Comparison of ENCODE assay signal across 22 cellular contexts in the genomic region with DNA sequence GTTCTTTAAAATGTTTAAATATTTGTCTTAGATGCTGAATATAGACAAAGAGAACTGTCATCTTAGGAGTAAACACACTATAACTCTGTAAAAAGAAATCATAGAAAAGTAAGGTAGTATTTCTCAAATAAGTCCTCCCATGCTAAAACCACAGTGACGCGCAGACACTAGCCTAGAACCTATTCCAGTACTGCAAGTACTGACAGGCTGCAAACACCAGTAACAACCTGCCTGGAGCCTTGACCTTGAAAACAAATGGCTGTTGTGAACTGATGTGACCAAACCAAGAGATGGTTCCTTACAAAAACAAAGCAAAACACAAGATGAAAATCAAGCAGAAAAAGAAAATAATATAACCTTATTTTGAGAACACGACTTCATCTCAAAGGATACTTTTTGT. TPM values are rescaled to one million over a fixed set of nuclear protein-coding genes. Genes with fewer than 3 reads are reported as not detected.
DNase-seq lines count a peak whose midpoint lies in the region; ATAC-seq and TF ChIP-seq lines count a peak whose summit lies in the region.
"Had no signal": no experiment of that assay in that cellular context is flagged by ENCODE, and none has a peak within 500 bp of the region (broad histone marks: within the 10 kb centered on the region; RNA-seq: fewer than 3 reads in every experiment).

No MANE protein-coding gene starts in this region.

- H3K4me3 ChIP-seq in PC-3 (ENCODE audit: low read length) (no peak overlapping the region), endodermal cell (ENCODE audit: low read length) (no peak overlapping the region), suprapubic skin (no peak overlapping the region), Peyer's patch (no peak overlapping the region)
- H3K4me3 ChIP-seq: BLaER1 treated with 17β-estradiol and CSF1 and Interleukin-3, amounts not matched to agents 10 nM and 100 nM; cardiac muscle cell; gastrocnemius medialis; SK-N-MC had no signal

- H3K9ac ChIP-seq in PC-3 (ENCODE audit: low read length) (no peak overlapping the region), endodermal cell (ENCODE audit: extremely low read depth, low read length, poor library complexity, severe bottlenecking) (no peak overlapping the region)
- H3K9ac ChIP-seq: BLaER1 treated with 17β-estradiol and CSF1 and Interleukin-3, amounts not matched to agents 10 nM and 100 nM had no signal

- H2AFZ ChIP-seq in PC-3 (ENCODE audit: low read length), result no peak overlapping the region

- H3F3A ChIP-seq in PC-3 (ENCODE audit: low read length, unreplicated experiment), result no peaks in the 10 kb centered on the region

- no peak overlapping the region for H3K4me3 Mint-ChIP-seq in activated T-cell treated with anti-CD3 and anti-CD28 coated beads, Interleukin-2, amount 50 U/mL, for 72 hours
- H3K4me3 Mint-ChIP-seq in activated T-cell treated with anti-CD3 and anti-CD28 coated beads, Interleukin-2, amount 50 U/mL, for 24 hours, result no peak overlapping the region
- no peak overlapping the region for H3K4me3 Mint-ChIP-seq in endodermal cell

- no peak for ATAC-seq in activated T-cell treated with anti-CD3 and anti-CD28 coated beads, Interleukin-2, amount 50 U/mL, for 72 hours (replicated peaks in 1 of 2)
- ATAC-seq in PC-3, result peak; percentile 44
- ATAC-seq: activated CD4-positive, CD25-positive, alpha-beta regulatory T cell treated with anti-CD3 and anti-CD28 coated beads, Interleukin-2, amount 50 U/mL, for 24 hours; gastrocnemius medialis had no signal

- H3K9me3 ChIP-seq in PC-3 (ENCODE audit: low read length) (no peaks in the 10 kb centered on the region), endodermal cell (ENCODE audit: control insufficient read depth, low read length) (peaks cover 7% of the 10 kb centered on the region), suprapubic skin (no peaks in the 10 kb centered on the region), Peyer's patch (no peaks in the 10 kb centered on the region)
- H3K9me3 ChIP-seq: gastrocnemius medialis had no signal

- POLR2A ChIA-PET in PC-3 (lab: Charles Lee; ENCODE audit: unreplicated experiment), result no interaction called here

- TF ChIP-seq EP300 in suprapubic skin (IDR thresholded peaks at IDR 0.05), result no peak

- no peak for TF ChIP-seq POLR2A in suprapubic skin (IDR thresholded peaks at IDR 0.05)
- no peak for TF ChIP-seq POLR2A in Peyer's patch (IDR thresholded peaks at IDR 0.05)

- H3K9me3 Mint-ChIP-seq in activated T-cell treated with anti-CD3 and anti-CD28 coated beads, Interleukin-2, amount 50 U/mL, for 72 hours, result peaks cover 0 to 6% of the 10 kb centered on the region in 2 donors
- no peaks in the 10 kb centered on the region for H3K9me3 Mint-ChIP-seq in activated T-cell treated with anti-CD3 and anti-CD28 coated beads, Interleukin-2, amount 50 U/mL, for 24 hours
- H3K9me3 Mint-ChIP-seq in endodermal cell, result peaks cover 4% of the 10 kb centered on the region

- H3K27me3 ChIP-seq in PC-3 (ENCODE audit: low read length), result no peaks in the 10 kb centered on the region
- H3K27me3 ChIP-seq in endodermal cell (ENCODE audit: control insufficient read depth, insufficient read depth, low read length, poor library complexity, severe bottlenecking), result no peaks in the 10 kb centered on the region
- no peaks in the 10 kb centered on the region for H3K27me3 ChIP-seq in suprapubic skin
- no peaks in the 10 kb centered on the region for H3K27me3 ChIP-seq in Peyer's patch
- H3K27me3 ChIP-seq: BLaER1 treated with 17β-estradiol and CSF1 and Interleukin-3, amounts not matched to agents 10 nM and 100 nM; cardiac muscle cell; gastrocnemius medialis had no signal

- no TSS peak for BruUV-seq in PC-3 (replicated peaks; lab: Mats Ljungman, UMichigan)

- CTCF ChIA-PET in PC-3 (lab: Charles Lee), result no interaction called here

- intact Hi-C loops in PC-3 (cut with micrococcal nuclease), result no loop called here

- peaks cover 24 to 48% of the 10 kb centered on the region in 2 donors for H3K36me3 Mint-ChIP-seq in activated T-cell treated with anti-CD3 and anti-CD28 coated beads, Interleukin-2, amount 50 U/mL, for 72 hours (ENCODE audit: insufficient read depth in 2 of 2)
- peaks cover 72% of the 10 kb centered on the region for H3K36me3 Mint-ChIP-seq in activated T-cell treated with anti-CD3 and anti-CD28 coated beads, Interleukin-2, amount 50 U/mL, for 24 hours (ENCODE audit: low read depth)
- peaks cover 12% of the 10 kb centered on the region for H3K36me3 Mint-ChIP-seq in endodermal cell (ENCODE audit: low read depth)

- no peaks in the 10 kb centered on the region for H3K27me3 Mint-ChIP-seq in activated T-cell treated with anti-CD3 and anti-CD28 coated beads, Interleukin-2, amount 50 U/mL, for 72 hours (ENCODE audit: low read depth)
- H3K27me3 Mint-ChIP-seq in activated T-cell treated with anti-CD3 and anti-CD28 coated beads, Interleukin-2, amount 50 U/mL, for 24 hours, result no peaks in the 10 kb centered on the region
- no peaks in the 10 kb centered on the region for H3K27me3 Mint-ChIP-seq in endodermal cell (ENCODE audit: insufficient read depth)

- H3K9me2 ChIP-seq in PC-3 (replicated peaks; ENCODE audit: low read length), result no peaks in the 10 kb centered on the region

- DNase-seq in activated T-cell treated with anti-CD3 and anti-CD28 coated beads, Interleukin-2, amount 50 U/mL, for 72 hours, result no peak
- no peak for DNase-seq in activated T-cell treated with anti-CD3 and anti-CD28 coated beads, Interleukin-2, amount 50 U/mL, for 24 hours
- no peak for DNase-seq in PC-3
- no peak for DNase-seq in endodermal cell
- DNase-seq in suprapubic skin (ENCODE audit: low spot score in 2 of 2), result no peak
- DNase-seq in hepatic stellate cell (ENCODE audit: low spot score), result no peak
- DNase-seq in Peyer's patch, result no peak
- DNase-seq in activated CD4-positive, alpha-beta T cell treated with anti-CD3 and anti-CD28 coated beads for 1 hour, result no peak
- DNase-seq: activated effector memory CD4-positive, alpha-beta T cell treated with anti-CD3 and anti-CD28 coated beads, Interleukin-2, amount 50 U/mL, for 16 hours; amniotic stem cell; dermis blood vessel endothelial cell; DMS153; gastrocnemius medialis; kidney; MV-4-11; NCI-H187 treated with DMSO at 0.1 percent for 48 hours; NCI-H345; T1000 had no signal

- H4K20me1 ChIP-seq in PC-3 (ENCODE audit: low read length), result no peaks in the 10 kb centered on the region

- no peak for TF ChIP-seq CTCF in PC-3 (conservative IDR thresholded peaks at IDR 0.05; ENCODE audit: low read depth, low read length)
- TF ChIP-seq CTCF in endodermal cell (conservative IDR thresholded peaks at IDR 0.05), result no peak
- TF ChIP-seq CTCF in suprapubic skin (IDR thresholded peaks at IDR 0.05), result no peak
- TF ChIP-seq CTCF in Peyer's patch (IDR thresholded peaks at IDR 0.05), result no peak

- H3K27ac Mint-ChIP-seq in activated T-cell treated with anti-CD3 and anti-CD28 coated beads, Interleukin-2, amount 50 U/mL, for 72 hours, result peak overlapping the region; percentile 46
- H3K27ac Mint-ChIP-seq in activated T-cell treated with anti-CD3 and anti-CD28 coated beads, Interleukin-2, amount 50 U/mL, for 24 hours, result no peak overlapping the region
- peak overlapping the region; percentile 14 for H3K27ac Mint-ChIP-seq in endodermal cell

- WGBS in endodermal cell (ENCODE audit: insufficient coverage in 1 of 2, insufficient read length in 1 of 2), 2 experiments, result 91 to 100% methylated on average over 2 to 3 of the region's 3 CpGs
- 61% methylated on average over 3 of the region's 3 CpGs for WGBS in suprapubic skin

- H3K79me2 ChIP-seq in PC-3 (ENCODE audit: low read length), result peaks cover 34% of the 10 kb centered on the region

- H3K27ac ChIP-seq in PC-3 (ENCODE audit: low read length) (no peak overlapping the region), endodermal cell (ENCODE audit: low read depth, low read length) (no peak overlapping the region), suprapubic skin (peak overlapping the region; percentile 18), Peyer's patch (no peak overlapping the region)
- H3K27ac ChIP-seq: cardiac muscle cell, gastrocnemius medialis, SK-N-MC had no signal

- H3K4me1 Mint-ChIP-seq in activated T-cell treated with anti-CD3 and anti-CD28 coated beads, Interleukin-2, amount 50 U/mL, for 72 hours (ENCODE audit: low read depth), result peaks cover 94% of the 10 kb centered on the region
- H3K4me1 Mint-ChIP-seq in activated T-cell treated with anti-CD3 and anti-CD28 coated beads, Interleukin-2, amount 50 U/mL, for 24 hours (ENCODE audit: low read depth), result peaks cover 83% of the 10 kb centered on the region
- H3K4me1 Mint-ChIP-seq in endodermal cell, result no peaks in the 10 kb centered on the region

- no peak overlapping the region for H3K4me2 ChIP-seq in PC-3 (ENCODE audit: low read length)

- H3K4me1 ChIP-seq in PC-3 (ENCODE audit: insufficient read depth, low read length) (no peaks in the 10 kb centered on the region), endodermal cell (ENCODE audit: control insufficient read depth, insufficient read depth, low read length) (no peaks in the 10 kb centered on the region), suprapubic skin (peaks cover 25% of the 10 kb centered on the region), Peyer's patch (no peaks in the 10 kb centered on the region)

- H3K36me3 ChIP-seq in PC-3 (ENCODE audit: low read depth, low read length) (peaks cover 3% of the 10 kb centered on the region), endodermal cell (ENCODE audit: control insufficient read depth, insufficient read depth, low read length) (no peaks in the 10 kb centered on the region), suprapubic skin (no peaks in the 10 kb centered on the region), Peyer's patch (no peaks in the 10 kb centered on the region)
- H3K36me3 ChIP-seq: cardiac muscle cell, gastrocnemius medialis had no signal

RNA-seq across cellular contexts. Expression of gene TIFA, which starts 8.5 kb away (rescaled TPM):
- total RNA-seq in activated T-cell treated with anti-CD3 and anti-CD28 coated beads, Interleukin-2, amount 50 U/mL, for 72 hours, result 10 to 100 TPM; 82.7 to 87.1 TPM
- 9.4 and 12.5 TPM in 2 replicates for total RNA-seq in PC-3 (2014; rRNA removed)
- total RNA-seq in endodermal cell, result 1 to 10 TPM; 4.2 to 6.2 TPM
- 7.9 TPM for polyA plus RNA-seq in endodermal cell (2013, experiment 1 of 2)
- polyA plus RNA-seq in endodermal cell (2013, experiment 2 of 2), result 6.5 TPM
- 10 to 100 TPM in 3 of 4 donors, 1 to 10 TPM in 1; 9.5 to 16.2 (median 12.4) TPM for total RNA-seq in suprapubic skin
- total RNA-seq in Peyer's patch, result 1 to 10 TPM in 3 of 4 donors, under 1 TPM in 1; 0.47 to 6.8 (median 3.7) TPM

RNA-seq across cellular contexts. Expression of gene ALPK1, which starts 19.9 kb away (rescaled TPM):
- total RNA-seq in activated T-cell treated with anti-CD3 and anti-CD28 coated beads, Interleukin-2, amount 50 U/mL, for 72 hours, result 10 to 100 TPM; 61.6 to 64.7 TPM
- total RNA-seq in PC-3 (2014; rRNA removed), result 4.2 and 4.3 TPM in 2 replicates
- under 1 TPM; 0.24 to 0.44 TPM for total RNA-seq in endodermal cell
- 0.96 TPM for polyA plus RNA-seq in endodermal cell (2013, experiment 1 of 2)
- polyA plus RNA-seq in endodermal cell (2013, experiment 2 of 2), result 1.1 TPM
- total RNA-seq in suprapubic skin, result 10 to 100 TPM; 15.7 to 87.2 (median 24.2) TPM
- total RNA-seq in Peyer's patch, result 10 to 100 TPM; 32.0 to 37.0 (median 36.2) TPM

RNA-seq across cellular contexts. Expression of gene AP1AR, which starts 45.6 kb away (rescaled TPM):
- 10 to 100 TPM; 21.6 to 33.2 TPM for total RNA-seq in activated T-cell treated with anti-CD3 and anti-CD28 coated beads, Interleukin-2, amount 50 U/mL, for 72 hours
- total RNA-seq in PC-3 (2014; rRNA removed), result 21.3 and 34.6 TPM in 2 replicates
- 10 to 100 TPM; 22.7 to 24.8 TPM for total RNA-seq in endodermal cell
- polyA plus RNA-seq in endodermal cell (2013, experiment 1 of 2), result 22.4 TPM
- polyA plus RNA-seq in endodermal cell (2013, experiment 2 of 2), result 21.7 TPM
- 10 to 100 TPM; 13.4 to 22.7 (median 15.6) TPM for total RNA-seq in suprapubic skin
- 10 to 100 TPM; 18.2 to 46.1 (median 32.5) TPM for total RNA-seq in Peyer's patch
